Comparison of ENCODE assay signal across 11 cellular contexts in genomic region chr12:2797721-2798418, GRCh38. TPM values are rescaled to one million over a fixed set of nuclear protein-coding genes. Genes with fewer than 3 reads are reported as not detected.
A peak's percentile ranks its signal among the peaks of the same experiment; 100 is the strongest.
DNase-seq lines count a peak whose midpoint lies in the region; ATAC-seq and TF ChIP-seq lines count a peak whose summit lies in the region.
"Had no signal": no experiment of that assay in that cellular context is flagged by ENCODE, and none has a peak within 500 bp of the region (broad histone marks: within the 10 kb centered on the region; RNA-seq: fewer than 3 reads in every experiment).

No MANE protein-coding gene starts in this region.

- peak overlapping the region; percentile 9 for H3K27ac Mint-ChIP-seq in type B pancreatic cell

- peak in 1 of 2 donors; percentile 42 for ATAC-seq in right cardiac atrium
- ATAC-seq in GM21723 (IDR thresholded peaks at IDR 0.05; ENCODE audit: unreplicated experiment), result no peak

- no peak overlapping the region for H3K27ac ChIP-seq in cardiac muscle cell
- H3K27ac ChIP-seq in right atrium auricular region, result no peak overlapping the region
- peak overlapping the region in 2 of 5 donors; percentile 1 to 15 for H3K27ac ChIP-seq in adrenal gland
- H3K27ac ChIP-seq in right cardiac atrium (ENCODE audit: low read length), result peak overlapping the region; percentile 9
- no peak overlapping the region for H3K27ac ChIP-seq in vagina

- H3K27me3 ChIP-seq in cardiac muscle cell (no peaks in the 10 kb centered on the region), right atrium auricular region (no peaks in the 10 kb centered on the region), adrenal gland (no peaks in the 10 kb centered on the region), right cardiac atrium (ENCODE audit: control insufficient read depth, insufficient read depth) (no peaks in the 10 kb centered on the region), vagina (no peaks in the 10 kb centered on the region)

- peaks cover 8% of the 10 kb centered on the region for H3K4me1 ChIP-seq in cardiac muscle cell (ENCODE audit: low read depth)
- peaks cover 0 to 35% of the 10 kb centered on the region in 2 donors for H3K4me1 ChIP-seq in right atrium auricular region
- H3K4me1 ChIP-seq in adrenal gland (replicated peaks in 1 of 2), result peaks cover 19 to 24% of the 10 kb centered on the region in 2 donors
- H3K4me1 ChIP-seq in right cardiac atrium (ENCODE audit: control insufficient read depth, insufficient read depth, low read length), result peaks cover 17% of the 10 kb centered on the region
- peaks cover 55% of the 10 kb centered on the region for H3K4me1 ChIP-seq in vagina

- H3K27me3 Mint-ChIP-seq in type B pancreatic cell, result peaks cover 6% of the 10 kb centered on the region

- no peaks in the 10 kb centered on the region for H3K9me3 ChIP-seq in cardiac muscle cell (ENCODE audit: low read depth)
- H3K9me3 ChIP-seq in right atrium auricular region, result no peaks in the 10 kb centered on the region
- no peaks in the 10 kb centered on the region for H3K9me3 ChIP-seq in adrenal gland (replicated peaks in 1 of 3)
- H3K9me3 ChIP-seq in right cardiac atrium (ENCODE audit: control insufficient read depth, low read length), result no peaks in the 10 kb centered on the region
- no peaks in the 10 kb centered on the region for H3K9me3 ChIP-seq in vagina

- intact Hi-C loops in adrenal gland (cut with DNase I) (no loop called here), right cardiac atrium (cut with DNase I) (no loop called here), vagina (cut with DNase I) (no loop called here)

- no peak for TF ChIP-seq POLR2A in adrenal gland (IDR thresholded peaks at IDR 0.05)
- TF ChIP-seq POLR2A in vagina (IDR thresholded peaks at IDR 0.05), result no peak

- H3K4me3 ChIP-seq in cardiac muscle cell, result no peak overlapping the region
- H3K4me3 ChIP-seq in right atrium auricular region, result no peak overlapping the region
- H3K4me3 ChIP-seq in adrenal gland, result no peak overlapping the region
- no peak overlapping the region for H3K4me3 ChIP-seq in right cardiac atrium (ENCODE audit: low read length)
- no peak overlapping the region for H3K4me3 ChIP-seq in vagina

- WGBS in adrenal gland, 4 donors, result 40 to 55% (median 48%) methylated on average over 5 to 7 of the region's 7 CpGs
- WGBS in right cardiac atrium, result 44% methylated on average over 7 of the region's 7 CpGs

- H3K36me3 ChIP-seq in cardiac muscle cell (peaks cover 53% of the 10 kb centered on the region), right atrium auricular region (peaks cover 51% of the 10 kb centered on the region), adrenal gland (replicated peaks in 1 of 2) (peaks cover 0 to 54% of the 10 kb centered on the region in 2 donors), vagina (peaks cover 0 to 52% of the 10 kb centered on the region in 2 donors)

- TF ChIP-seq CTCF in cardiac muscle cell (IDR thresholded peaks at IDR 0.05; ENCODE audit: low read depth, low read length) (peak; percentile 31), right atrium auricular region (IDR thresholded peaks at IDR 0.05) (peak in 1 of 2 donors; percentile 20), adrenal gland (IDR thresholded peaks at IDR 0.05) (peak in 1 of 6 experiments; percentile 25), type B pancreatic cell (conservative IDR thresholded peaks at IDR 0.05) (no peak), vagina (IDR thresholded peaks at IDR 0.05) (no peak)

- peak in 1 of 2 donors; percentile 69 for DNase-seq in cardiac muscle cell (ENCODE audit: low read depth in 1 of 2, low spot score in 1 of 2)
- DNase-seq in right atrium auricular region (ENCODE audit: low spot score), result no peak
- DNase-seq in adrenal gland, result peak; percentile 54 to 83 (median 74)
- DNase-seq in right cardiac atrium, result peak; percentile 67 to 88 (median 83)
- no peak for DNase-seq in type B pancreatic cell (ENCODE audit: extremely low spot score, unreplicated experiment)
- DNase-seq in HK-2 (ENCODE audit: unreplicated experiment), result no peak
- DNase-seq in vagina (ENCODE audit: extremely low spot score in 2 of 2), result no peak
- DNase-seq: kidney glomerular epithelial cell had no signal

- peaks cover 61% of the 10 kb centered on the region for H3K36me3 Mint-ChIP-seq in type B pancreatic cell

- no peaks in the 10 kb centered on the region for H3K4me1 Mint-ChIP-seq in type B pancreatic cell (ENCODE audit: unreplicated experiment)

- no peaks in the 10 kb centered on the region for H3K9me3 Mint-ChIP-seq in type B pancreatic cell

- peak overlapping the region; percentile 95 for H3K4me3 Mint-ChIP-seq in type B pancreatic cell

RNA-seq across cellular contexts. Expression of gene FKBP4, which starts 3.1 kb away (rescaled TPM):
- 96.3 and 124 TPM in 2 replicates for total RNA-seq in cardiac muscle cell
- 112 and 129 TPM in 2 replicates for polyA plus RNA-seq in cardiac muscle cell
- 10 to 100 TPM; 25.6 to 29.2 TPM for total RNA-seq in right atrium auricular region
- 100 to 1,000 TPM in 1 of 8 donors, 10 to 100 TPM in 7; 29.8 to 110 (median 55.1) TPM for total RNA-seq in adrenal gland
- polyA plus RNA-seq in adrenal gland, result 10 to 100 TPM; 18.9 to 83.4 (median 26.5) TPM
- 10 to 100 TPM; 36.4 to 65.2 (median 53.7) TPM for total RNA-seq in right cardiac atrium
- 32.4 TPM for polyA plus RNA-seq in right cardiac atrium
- 127 and 283 TPM in 2 replicates for total RNA-seq in type B pancreatic cell (ENCODE audit: low replicate concordance)
- total RNA-seq in vagina, result 45.9 TPM

RNA-seq across cellular contexts. Expression of gene ITFG2, which starts 14.6 kb away (rescaled TPM):
- 23.6 and 30.4 TPM in 2 replicates for total RNA-seq in cardiac muscle cell
- 45.2 and 45.5 TPM in 2 replicates for polyA plus RNA-seq in cardiac muscle cell
- 10 to 100 TPM; 12.7 to 13.7 TPM for total RNA-seq in right atrium auricular region
- total RNA-seq in adrenal gland, result 10 to 100 TPM; 20.3 to 46.2 (median 25.5) TPM
- 10 to 100 TPM; 28.8 to 63.0 (median 47.7) TPM for polyA plus RNA-seq in adrenal gland
- total RNA-seq in right cardiac atrium, result 10 to 100 TPM; 14.3 to 20.6 (median 17.3) TPM
- polyA plus RNA-seq in right cardiac atrium, result 15.7 TPM
- total RNA-seq in type B pancreatic cell (ENCODE audit: low replicate concordance), result 41.8 and 85.8 TPM in 2 replicates
- total RNA-seq in vagina, result 30.4 TPM

RNA-seq across cellular contexts. Expression of gene NRIP2, which starts 37.0 kb away (rescaled TPM):
- total RNA-seq in cardiac muscle cell, result not detected in 2 replicates
- polyA plus RNA-seq in cardiac muscle cell, result 1.3 and 1.4 TPM in 2 replicates
- 1 to 10 TPM in 1 of 2 donors, under 1 TPM in 1; 0.59 to 3.0 TPM for total RNA-seq in right atrium auricular region
- 1 to 10 TPM in 7 of 8 donors, under 1 TPM in 1; 0.87 to 9.1 (median 2.5) TPM for total RNA-seq in adrenal gland
- 1 to 10 TPM; 1.9 to 5.9 (median 5.5) TPM for polyA plus RNA-seq in adrenal gland
- 1 to 10 TPM; 1.5 to 3.0 (median 1.8) TPM for total RNA-seq in right cardiac atrium
- polyA plus RNA-seq in right cardiac atrium, result 2.0 TPM
- total RNA-seq in type B pancreatic cell (ENCODE audit: low replicate concordance), result 1.2 TPM in 1 of 2 replicates, not detected in the other
- total RNA-seq in vagina, result 1.2 TPM

RNA-seq across cellular contexts. Expression of gene TEX52, which starts 59.0 kb away (rescaled TPM):
- total RNA-seq in cardiac muscle cell (not detected in 2 replicates), right atrium auricular region (not detected), adrenal gland (not detected), right cardiac atrium (not detected), type B pancreatic cell (ENCODE audit: low replicate concordance) (not detected in 2 replicates), vagina (not detected)
- polyA plus RNA-seq in cardiac muscle cell (0.15 TPM in 1 of 2 replicates, not detected in the other), adrenal gland (not detected), right cardiac atrium (not detected)
- total RNA-seq: dermis microvascular lymphatic vessel endothelial cell, skeletal muscle tissue had no signal

Comparison
In these comparisons a context has a peak if more than half of its experiments do, and no peak if none do; other contexts are left out.
1. DNase-seq: peak in adrenal gland (7 of 7) and right cardiac atrium (3 of 3); none in right atrium auricular region (single experiment), type B pancreatic cell (single experiment), HK-2 (single experiment) and vagina (0 of 2).